1 cellular context compared by ENCODE assay signal in the genomic region with DNA sequence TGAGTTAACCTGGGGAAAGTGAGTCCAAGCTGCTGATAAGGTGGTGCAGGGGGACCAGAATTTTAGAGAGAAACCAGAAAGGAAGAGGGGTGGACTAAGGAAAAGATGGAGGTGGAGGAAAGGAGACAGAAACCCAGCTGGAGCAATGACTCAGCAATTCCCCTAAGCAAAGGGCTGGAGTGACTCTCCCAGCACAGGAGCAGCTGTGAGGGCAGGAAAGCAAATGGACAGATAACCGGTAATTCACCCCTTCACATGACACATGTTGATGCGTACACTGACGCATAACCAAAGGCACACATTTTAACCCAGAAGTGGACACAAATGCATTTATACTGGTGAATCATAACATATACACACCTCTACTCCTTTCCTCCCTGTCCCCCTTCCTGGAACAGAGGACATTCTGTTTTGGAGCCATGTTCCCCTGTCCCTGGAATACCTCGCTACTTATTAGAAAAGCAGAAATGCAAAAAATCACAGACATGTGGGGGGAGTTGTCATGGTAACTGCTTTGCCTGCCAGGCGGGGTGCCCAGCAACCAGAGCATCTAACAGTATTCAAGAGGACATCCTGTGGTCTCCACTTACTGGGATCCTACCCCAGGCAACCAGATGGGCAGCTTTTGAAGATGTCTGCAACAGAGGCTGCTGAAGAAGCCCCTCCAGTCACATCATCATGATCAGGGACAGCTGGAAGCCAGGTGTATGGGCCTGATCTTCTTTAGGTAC.
TF ChIP-seq lines count a peak whose summit lies in the region.

No MANE protein-coding gene starts in this region.

TF ChIP-seq in HEK293T, 16 proteins besides CTCF, POLR2A, EP300 and RAD21:
- TF ChIP-seq, protein P1, sequence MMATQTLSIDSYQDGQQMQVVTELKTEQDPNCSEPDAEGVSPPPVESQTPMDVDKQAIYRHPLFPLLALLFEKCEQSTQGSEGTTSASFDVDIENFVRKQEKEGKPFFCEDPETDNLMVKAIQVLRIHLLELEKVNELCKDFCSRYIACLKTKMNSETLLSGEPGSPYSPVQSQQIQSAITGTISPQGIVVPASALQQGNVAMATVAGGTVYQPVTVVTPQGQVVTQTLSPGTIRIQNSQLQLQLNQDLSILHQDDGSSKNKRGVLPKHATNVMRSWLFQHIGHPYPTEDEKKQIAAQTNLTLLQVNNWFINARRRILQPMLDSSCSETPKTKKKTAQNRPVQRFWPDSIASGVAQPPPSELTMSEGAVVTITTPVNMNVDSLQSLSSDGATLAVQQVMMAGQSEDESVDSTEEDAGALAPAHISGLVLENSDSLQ (IDR thresholded peaks at IDR 0.05): no peak
- no peak for TF ChIP-seq FOXK2 (IDR thresholded peaks at IDR 0.05)
- no peak for TF ChIP-seq ZNF384 (IDR thresholded peaks at IDR 0.05)
- no peak for TF ChIP-seq ELF4 (IDR thresholded peaks at IDR 0.05)
- no peak for TF ChIP-seq L3MBTL2 (conservative IDR thresholded peaks at IDR 0.05)
- no peak for TF ChIP-seq ARNT (IDR thresholded peaks at IDR 0.05)
- no peak for TF ChIP-seq BHLHE40 (IDR thresholded peaks at IDR 0.05; ENCODE audit: borderline replicate concordance)
- TF ChIP-seq SP1 (IDR thresholded peaks at IDR 0.05): no peak
- TF ChIP-seq CTBP1 (IDR thresholded peaks at IDR 0.05; ENCODE audit: borderline replicate concordance): no peak
- TF ChIP-seq FOXA1 (IDR thresholded peaks at IDR 0.05): no peak
- no peak for TF ChIP-seq TARDBP (IDR thresholded peaks at IDR 0.05)
